ENCODE assay signal across 2 cellular contexts in the genomic region with DNA sequence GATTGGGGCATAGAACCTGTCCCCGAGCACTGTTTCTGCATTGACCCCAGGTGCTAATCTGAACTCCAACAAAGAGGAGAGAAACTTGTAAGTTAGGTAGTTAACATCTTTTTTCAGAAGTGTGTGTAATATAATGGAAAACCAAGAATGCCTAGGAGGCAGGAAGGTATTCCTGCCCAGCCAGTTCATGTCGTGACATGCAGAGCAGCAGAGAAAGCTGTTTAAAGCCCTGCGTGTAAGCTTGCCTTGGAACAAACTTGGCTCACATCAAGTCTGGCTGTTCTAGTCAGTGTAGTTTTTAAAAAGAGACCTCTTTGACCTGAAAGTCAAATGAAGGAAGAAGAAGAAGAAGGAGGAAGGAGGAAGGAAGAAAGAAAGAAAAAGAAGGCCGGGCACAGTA.
TF ChIP-seq lines count a peak whose summit lies in the region.

No MANE protein-coding gene starts in this region.

TF ChIP-seq in K562, 482 proteins besides CTCF, POLR2A, EP300 and RAD21:
- TF ChIP-seq ZNF384 (IDR thresholded peaks at IDR 0.05; ENCODE audit: low read depth, low read length) (no peak), RHOXF2B (CRISPR knock-in tag; conservative IDR thresholded peaks at IDR 0.05) (no peak), HMG20B (CRISPR knock-in tag; IDR thresholded peaks at IDR 0.05) (no peak), NR2F6 (CRISPR knock-in tag; IDR thresholded peaks at IDR 0.05) (no peak), BRD4 (IDR thresholded peaks at IDR 0.05) (no peak), CREBBP (IDR thresholded peaks at IDR 0.05; ENCODE audit: low read depth, low read length) (no peak), ZNF780A (CRISPR knock-in tag; IDR thresholded peaks at IDR 0.05) (no peak), TEAD4 (IDR thresholded peaks at IDR 0.05; ENCODE audit: low read length) (no peak), TEAD4 (CRISPR knock-in tag; IDR thresholded peaks at IDR 0.05; ENCODE audit: borderline replicate concordance) (no peak), RBM17 (IDR thresholded peaks at IDR 0.05; ENCODE audit: borderline replicate concordance, low read depth, low read length) (no peak), RBM34 (IDR thresholded peaks at IDR 0.05; ENCODE audit: borderline replicate concordance, insufficient read depth, low read length) (no peak), EP400 (IDR thresholded peaks at IDR 0.05) (no peak), HDAC3 (IDR thresholded peaks at IDR 0.05; ENCODE audit: borderline replicate concordance, partially characterized antibody) (no peak), EWSR1 (IDR thresholded peaks at IDR 0.05; ENCODE audit: borderline replicate concordance, low read depth, partially characterized antibody) (no peak), ZKSCAN3 (CRISPR knock-in tag; IDR thresholded peaks at IDR 0.05) (no peak), ARID2 (IDR thresholded peaks at IDR 0.05) (no peak), ZNF121 (CRISPR knock-in tag; conservative IDR thresholded peaks at IDR 0.05) (no peak), NR1H2 (CRISPR knock-in tag; IDR thresholded peaks at IDR 0.05) (no peak), PTBP1 (IDR thresholded peaks at IDR 0.05; ENCODE audit: low read depth, low read length) (no peak), CBFA2T2 (conservative IDR thresholded peaks at IDR 0.05) (no peak)
- TF ChIP-seq, protein P1, sequence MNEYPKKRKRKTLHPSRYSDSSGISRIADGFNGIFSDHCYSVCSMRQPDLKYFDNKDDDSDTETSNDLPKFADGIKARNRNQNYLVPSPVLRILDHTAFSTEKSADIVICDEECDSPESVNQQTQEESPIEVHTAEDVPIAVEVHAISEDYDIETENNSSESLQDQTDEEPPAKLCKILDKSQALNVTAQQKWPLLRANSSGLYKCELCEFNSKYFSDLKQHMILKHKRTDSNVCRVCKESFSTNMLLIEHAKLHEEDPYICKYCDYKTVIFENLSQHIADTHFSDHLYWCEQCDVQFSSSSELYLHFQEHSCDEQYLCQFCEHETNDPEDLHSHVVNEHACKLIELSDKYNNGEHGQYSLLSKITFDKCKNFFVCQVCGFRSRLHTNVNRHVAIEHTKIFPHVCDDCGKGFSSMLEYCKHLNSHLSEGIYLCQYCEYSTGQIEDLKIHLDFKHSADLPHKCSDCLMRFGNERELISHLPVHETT (CRISPR knock-in tag; conservative IDR thresholded peaks at IDR 0.05 in 1 of 2, IDR thresholded peaks at IDR 0.05 in 1 of 2), result no peak

TF ChIP-seq in SK-N-SH, 30 proteins besides CTCF, POLR2A, EP300 and RAD21:
- TF ChIP-seq NFIC (IDR thresholded peaks at IDR 0.05; ENCODE audit: borderline replicate concordance), result no peak
- TF ChIP-seq, protein P2, sequence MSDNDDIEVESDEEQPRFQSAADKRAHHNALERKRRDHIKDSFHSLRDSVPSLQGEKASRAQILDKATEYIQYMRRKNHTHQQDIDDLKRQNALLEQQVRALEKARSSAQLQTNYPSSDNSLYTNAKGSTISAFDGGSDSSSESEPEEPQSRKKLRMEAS (IDR thresholded peaks at IDR 0.05; ENCODE audit: low read depth), result no peak
- no peak for TF ChIP-seq POLR2AphosphoS5 (IDR thresholded peaks at IDR 0.05; ENCODE audit: low read depth, low read length)
- no peak for TF ChIP-seq RFX5 (IDR thresholded peaks at IDR 0.05; ENCODE audit: low read length)
- TF ChIP-seq, protein P3, sequence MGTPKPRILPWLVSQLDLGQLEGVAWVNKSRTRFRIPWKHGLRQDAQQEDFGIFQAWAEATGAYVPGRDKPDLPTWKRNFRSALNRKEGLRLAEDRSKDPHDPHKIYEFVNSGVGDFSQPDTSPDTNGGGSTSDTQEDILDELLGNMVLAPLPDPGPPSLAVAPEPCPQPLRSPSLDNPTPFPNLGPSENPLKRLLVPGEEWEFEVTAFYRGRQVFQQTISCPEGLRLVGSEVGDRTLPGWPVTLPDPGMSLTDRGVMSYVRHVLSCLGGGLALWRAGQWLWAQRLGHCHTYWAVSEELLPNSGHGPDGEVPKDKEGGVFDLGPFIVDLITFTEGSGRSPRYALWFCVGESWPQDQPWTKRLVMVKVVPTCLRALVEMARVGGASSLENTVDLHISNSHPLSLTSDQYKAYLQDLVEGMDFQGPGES (IDR thresholded peaks at IDR 0.05; ENCODE audit: low read depth, low read length), result no peak
- TF ChIP-seq RXRA (IDR thresholded peaks at IDR 0.05; ENCODE audit: borderline replicate concordance, low read depth), result no peak
- no peak for TF ChIP-seq JUND (IDR thresholded peaks at IDR 0.05)
- TF ChIP-seq ELF1 (IDR thresholded peaks at IDR 0.05), result no peak
- TF ChIP-seq TEAD4 (IDR thresholded peaks at IDR 0.05; ENCODE audit: borderline replicate concordance, insufficient read depth), result no peak
- TF ChIP-seq RCOR1 (IDR thresholded peaks at IDR 0.05; ENCODE audit: low read length), result no peak
